In the genomic region with DNA sequence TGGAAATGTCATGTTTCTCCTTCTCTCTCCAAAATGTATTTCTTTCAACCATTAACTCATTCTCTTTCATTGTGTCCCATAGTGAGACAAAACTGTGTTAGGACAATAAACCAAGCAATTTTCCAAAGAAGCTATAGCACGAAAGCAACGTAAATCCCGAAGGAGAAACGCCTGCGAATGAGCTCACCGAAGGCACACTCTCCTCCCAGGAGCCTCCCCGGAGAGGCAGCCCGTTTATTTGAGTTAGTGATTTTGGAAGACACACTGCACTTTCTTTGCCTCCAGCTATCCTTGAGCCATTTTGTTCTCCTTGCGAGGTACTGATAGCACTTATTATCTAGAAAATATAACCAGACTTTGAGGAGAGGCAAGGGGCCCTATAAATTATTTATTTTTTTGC, we compare ENCODE assay signal across 26 cellular contexts. TPM values are rescaled to one million over a fixed set of nuclear protein-coding genes. Genes with fewer than 3 reads are reported as not detected.
"Had no signal": no experiment of that assay in that cellular context is flagged by ENCODE, and none has a peak within 500 bp of the region (broad histone marks: within the 10 kb centered on the region; RNA-seq: fewer than 3 reads in every experiment).

No MANE protein-coding gene starts in this region.

- H3K9me3 ChIP-seq: gastrocnemius medialis, right lobe of liver, thyroid gland had no signal

- DNase-seq: activated B cell treated with CpG ODN at 0.5 μM for 24 hours; activated effector memory CD4-positive, alpha-beta T cell treated with Interleukin-2 at 50 U/mL for 16 hours; activated naive CD4-positive, alpha-beta T cell treated with Interleukin-2 at 50 U/mL for 16 hours; activated T-cell treated with anti-CD3 and anti-CD28 coated beads for 4 hours; brain microvascular endothelial cell; caudate nucleus; cortex of kidney; effector memory CD8-positive, alpha-beta T cell; erythroblast; gastrocnemius medialis; midbrain; naive thymus-derived CD4-positive, alpha-beta T cell; right lobe of liver; stimulated activated CD4-positive, alpha-beta T cell treated with anti-CD3 and anti-CD28 coated beads, Interleukin-4, amount 100 ng/mL, for 24 hours; substantia nigra; T-helper 1 cell; thyroid gland had no signal

- H3K4me2 ChIP-seq: hepatocyte had no signal

- H3K27me3 ChIP-seq: brain microvascular endothelial cell, hepatocyte, right lobe of liver, thyroid gland had no signal

- H3K36me3 Mint-ChIP-seq: activated naive CD8-positive, alpha-beta T cell; naive thymus-derived CD4-positive, alpha-beta T cell had no signal

- H2AFZ ChIP-seq: hepatocyte had no signal

- H3K79me2 ChIP-seq: hepatocyte had no signal

- H3K4me1 ChIP-seq: gastrocnemius medialis, right lobe of liver had no signal

- H3K9me3 Mint-ChIP-seq: activated B cell treated with CpG ODN at 0.5 μM for 24 hours; effector memory CD8-positive, alpha-beta T cell; naive thymus-derived CD4-positive, alpha-beta T cell; stimulated activated effector memory CD8-positive, alpha-beta T cell treated with anti-CD3 and anti-CD28 coated beads, Interleukin-12 subunit alpha, Interleukin-12 subunit beta, amount 100 ng/mL, for 72 hours; stimulated activated naive CD8-positive, alpha-beta T cell treated with anti-CD3 and anti-CD28 coated beads, Interleukin-15, Interleukin-2, amounts not matched to agents 100 ng/mL and 50 ng/mL, for 24 hours; T-helper 2 cell treated with Interferon-gamma antibody and Interleukin-4, amounts not matched to agents 5 μg/mL and 100 μg/mL, for 36 hours had no signal

- H3K27me3 Mint-ChIP-seq: activated B cell treated with CpG ODN at 0.5 μM for 24 hours; activated naive CD8-positive, alpha-beta T cell; effector memory CD8-positive, alpha-beta T cell; naive thymus-derived CD4-positive, alpha-beta T cell; stimulated activated naive CD8-positive, alpha-beta T cell treated with anti-CD3 and anti-CD28 coated beads, Interleukin-15, Interleukin-2, amounts not matched to agents 100 ng/mL and 50 ng/mL, for 24 hours had no signal

- H3K27ac Mint-ChIP-seq: activated B cell treated with CpG ODN at 0.5 μM for 24 hours; activated naive CD8-positive, alpha-beta T cell; stimulated activated effector memory CD8-positive, alpha-beta T cell treated with anti-CD3 and anti-CD28 coated beads, Interleukin-12 subunit alpha, Interleukin-12 subunit beta, amount 100 ng/mL, for 72 hours; stimulated activated naive CD8-positive, alpha-beta T cell treated with anti-CD3 and anti-CD28 coated beads, Interleukin-15, Interleukin-2, amounts not matched to agents 100 ng/mL and 50 ng/mL, for 24 hours; T-helper 2 cell treated with Interferon-gamma antibody and Interleukin-4, amounts not matched to agents 5 μg/mL and 100 μg/mL, for 36 hours had no signal

- H3K36me3 ChIP-seq: brain microvascular endothelial cell, gastrocnemius medialis, right lobe of liver, thyroid gland had no signal

- H3K4me3 ChIP-seq: gastrocnemius medialis, hepatocyte, right lobe of liver, skin epidermis, thyroid gland had no signal

- ATAC-seq: effector memory CD8-positive, alpha-beta T cell; gastrocnemius medialis; left colon; naive thymus-derived CD4-positive, alpha-beta T cell; right lobe of liver; stimulated activated effector memory CD8-positive, alpha-beta T cell treated with anti-CD3 and anti-CD28 coated beads, Interleukin-12 subunit alpha, Interleukin-12 subunit beta, amount 100 ng/mL, for 72 hours had no signal

- H3K4me3 Mint-ChIP-seq: activated B cell treated with CpG ODN at 0.5 μM for 24 hours; activated naive CD8-positive, alpha-beta T cell; effector memory CD8-positive, alpha-beta T cell; stimulated activated effector memory CD8-positive, alpha-beta T cell treated with anti-CD3 and anti-CD28 coated beads, Interleukin-12 subunit alpha, Interleukin-12 subunit beta, amount 100 ng/mL, for 72 hours; stimulated activated naive CD8-positive, alpha-beta T cell treated with anti-CD3 and anti-CD28 coated beads, Interleukin-15, Interleukin-2, amounts not matched to agents 100 ng/mL and 50 ng/mL, for 24 hours; T-helper 2 cell treated with Interferon-gamma antibody and Interleukin-4, amounts not matched to agents 5 μg/mL and 100 μg/mL, for 36 hours had no signal

RNA-seq across cellular contexts. Expression of gene UBASH3A, which starts 51.1 kb away (rescaled TPM):
- total RNA-seq: activated B cell treated with CpG ODN at 0.5 μM for 24 hours, astrocyte, chondrocyte, hepatocyte had no signal

RNA-seq across cellular contexts. Expression of gene TMPRSS3, which starts 58.9 kb away (rescaled TPM):
- total RNA-seq: activated B cell treated with CpG ODN at 0.5 μM for 24 hours, astrocyte, chondrocyte, gastrocnemius medialis had no signal
